In genomic region chr3:188208751-188209433, GRCh38 we compare ENCODE assay signal across 12 cellular contexts. TPM values are rescaled to one million over a fixed set of nuclear protein-coding genes. Genes with fewer than 3 reads are reported as not detected.
DNase-seq lines count a peak whose midpoint lies in the region; ATAC-seq and TF ChIP-seq lines count a peak whose summit lies in the region.
"Had no signal": no experiment of that assay in that cellular context is flagged by ENCODE, and none has a peak within 500 bp of the region (broad histone marks: within the 10 kb centered on the region; RNA-seq: fewer than 3 reads in every experiment).

No MANE protein-coding gene starts in this region.

- H3K4me3 Mint-ChIP-seq in glutamatergic neuron (ENCODE audit: unreplicated experiment): no peak overlapping the region

- peak overlapping the region; percentile 74 for H3K27ac Mint-ChIP-seq in glutamatergic neuron (ENCODE audit: unreplicated experiment)

- H3K79me2 ChIP-seq in GM23248 (ENCODE audit: insufficient read depth) (peaks cover 98% of the 10 kb centered on the region), smooth muscle cell (ENCODE audit: low read depth) (peaks cover 83% of the 10 kb centered on the region)

- WGBS in GM23248 (ENCODE audit: low coverage in 1 of 2, low lambda C conversion rate in 2 of 2, missing lambda C conversion rate in 2 of 2), 2 experiments: 78 to 79% methylated on average over 5 of the region's 5 CpGs
- WGBS in smooth muscle cell (ENCODE audit: low lambda C conversion rate): 80% methylated on average over 5 of the region's 5 CpGs

- peak overlapping the region; percentile 57 for H3K4me2 ChIP-seq in GM23248 (ENCODE audit: unreplicated experiment)
- peak overlapping the region; percentile 2 for H3K4me2 ChIP-seq in smooth muscle cell

- H3K9me3 Mint-ChIP-seq in glutamatergic neuron (ENCODE audit: unreplicated experiment): peaks cover 2% of the 10 kb centered on the region

- no peaks in the 10 kb centered on the region for H3F3A ChIP-seq in GM23248 (ENCODE audit: insufficient read depth)
- H3F3A ChIP-seq in smooth muscle cell (ENCODE audit: low read depth): peaks cover 10% of the 10 kb centered on the region

- H3K9me3 ChIP-seq in GM23248 (ENCODE audit: low read depth) (no peaks in the 10 kb centered on the region), smooth muscle cell (replicated peaks; ENCODE audit: low read depth) (no peaks in the 10 kb centered on the region)

- no peaks in the 10 kb centered on the region for H4K20me1 ChIP-seq in GM23248 (ENCODE audit: insufficient read depth)
- H4K20me1 ChIP-seq in smooth muscle cell (ENCODE audit: low read depth): peaks cover 80% of the 10 kb centered on the region

- H3K27me3 ChIP-seq in GM23248 (replicated peaks; ENCODE audit: insufficient read depth) (no peaks in the 10 kb centered on the region), smooth muscle cell (ENCODE audit: low read depth) (no peaks in the 10 kb centered on the region)

- H3K4me3 ChIP-seq in GM23248: no peak overlapping the region
- no peak overlapping the region for H3K4me3 ChIP-seq in smooth muscle cell

- peaks cover 26% of the 10 kb centered on the region for H3K4me1 Mint-ChIP-seq in glutamatergic neuron (ENCODE audit: low read depth, unreplicated experiment)

- H3K9me2 ChIP-seq in GM23248 (ENCODE audit: insufficient read depth): no peaks in the 10 kb centered on the region

- TF ChIP-seq CTCF in VCaP (conservative IDR thresholded peaks at IDR 0.05) (no peak), glutamatergic neuron (IDR thresholded peaks at IDR 0.05; ENCODE audit: partially characterized antibody, unreplicated experiment) (no peak), smooth muscle cell (IDR thresholded peaks at IDR 0.05; ENCODE audit: borderline replicate concordance, insufficient read depth, poor library complexity, severe bottlenecking) (no peak)

- H2AFZ ChIP-seq in GM23248: no peak overlapping the region
- no peak overlapping the region for H2AFZ ChIP-seq in smooth muscle cell (ENCODE audit: low read depth)
- H2AFZ ChIP-seq: parathyroid adenoma had no signal

- no peaks in the 10 kb centered on the region for H3K36me3 Mint-ChIP-seq in glutamatergic neuron (ENCODE audit: unreplicated experiment)

- no peak for ATAC-seq in HG02852 (IDR thresholded peaks at IDR 0.05; ENCODE audit: unreplicated experiment)

- peak; percentile 69 for DNase-seq in GM23248
- DNase-seq in glutamatergic neuron: no peak
- no peak for DNase-seq in smooth muscle cell (lab: John Stamatoyannopoulos, UW; ENCODE audit: unreplicated experiment)
- DNase-seq in NCI-H2171 (lab: John Stamatoyannopoulos, UW): no peak
- no peak for DNase-seq in NCI-H1694 treated with DMSO at 0.1 percent for 48 hours (lab: John Stamatoyannopoulos, UW)
- no peak for DNase-seq in stimulated activated naive CD4-positive, alpha-beta T cell treated with Interleukin-2 at 50 U/mL for 16 hours (lab: John Stamatoyannopoulos, UW)
- DNase-seq: hypothalamus, mammary epithelial cell, NCI-H1092 had no signal

- H3K27me3 Mint-ChIP-seq in glutamatergic neuron (ENCODE audit: unreplicated experiment): peaks cover 2% of the 10 kb centered on the region

- in situ Hi-C loops in GM23248 (cut with MboI): no loop called here

- H3K36me3 ChIP-seq in GM23248 (ENCODE audit: low read depth): peaks cover 6% of the 10 kb centered on the region; the same call in 1 of the 2 replicates
- no peaks in the 10 kb centered on the region for H3K36me3 ChIP-seq in smooth muscle cell (ENCODE audit: low read depth)

- H3K27ac ChIP-seq in GM23248 (peak overlapping the region; percentile 36), VCaP (peak overlapping the region; percentile 86), smooth muscle cell (ENCODE audit: low read depth) (peak overlapping the region; percentile 58)
- H3K27ac ChIP-seq: parathyroid adenoma had no signal

- H3K9ac ChIP-seq in GM23248 (0 out of 2 replicates have a peak overlapping the region, but pooled peaks have one; percentile 22), smooth muscle cell (ENCODE audit: low read depth) (no peak overlapping the region)
- H3K9ac ChIP-seq: parathyroid adenoma had no signal

- H3K4me1 ChIP-seq in GM23248 (ENCODE audit: insufficient read depth): peaks cover 30% of the 10 kb centered on the region
- peaks cover 18% of the 10 kb centered on the region for H3K4me1 ChIP-seq in smooth muscle cell (ENCODE audit: low read depth)

RNA-seq across cellular contexts. Expression of gene LPP, which starts 54.9 kb away (rescaled TPM):
- 42.8 and 47.8 TPM in 2 replicates for total RNA-seq in GM23248 (2014; rRNA removed; shearing (Covaris generic))
- polyA plus RNA-seq in GM23248 (2016; fragmentation: Nextera tagmentation; extraction: Ambion mirVana) (53.0 and 61.7 TPM in 2 replicates), smooth muscle cell (42.3 and 64.4 TPM in 2 replicates)
- total RNA-seq in glutamatergic neuron (ENCODE audit: unreplicated experiment) (23.1 TPM), smooth muscle cell (128 and 142 TPM in 2 replicates)

Comparison
In these comparisons a context has a peak if more than half of its experiments do, and no peak if none do; other contexts are left out.
1. H3K27ac ChIP-seq: peak in every context shown above with its lines; median percentile 86 in VCaP; 58 in smooth muscle cell; 36 in GM23248.